Comparison of ENCODE assay signal across 8 cellular contexts in the genomic region with DNA sequence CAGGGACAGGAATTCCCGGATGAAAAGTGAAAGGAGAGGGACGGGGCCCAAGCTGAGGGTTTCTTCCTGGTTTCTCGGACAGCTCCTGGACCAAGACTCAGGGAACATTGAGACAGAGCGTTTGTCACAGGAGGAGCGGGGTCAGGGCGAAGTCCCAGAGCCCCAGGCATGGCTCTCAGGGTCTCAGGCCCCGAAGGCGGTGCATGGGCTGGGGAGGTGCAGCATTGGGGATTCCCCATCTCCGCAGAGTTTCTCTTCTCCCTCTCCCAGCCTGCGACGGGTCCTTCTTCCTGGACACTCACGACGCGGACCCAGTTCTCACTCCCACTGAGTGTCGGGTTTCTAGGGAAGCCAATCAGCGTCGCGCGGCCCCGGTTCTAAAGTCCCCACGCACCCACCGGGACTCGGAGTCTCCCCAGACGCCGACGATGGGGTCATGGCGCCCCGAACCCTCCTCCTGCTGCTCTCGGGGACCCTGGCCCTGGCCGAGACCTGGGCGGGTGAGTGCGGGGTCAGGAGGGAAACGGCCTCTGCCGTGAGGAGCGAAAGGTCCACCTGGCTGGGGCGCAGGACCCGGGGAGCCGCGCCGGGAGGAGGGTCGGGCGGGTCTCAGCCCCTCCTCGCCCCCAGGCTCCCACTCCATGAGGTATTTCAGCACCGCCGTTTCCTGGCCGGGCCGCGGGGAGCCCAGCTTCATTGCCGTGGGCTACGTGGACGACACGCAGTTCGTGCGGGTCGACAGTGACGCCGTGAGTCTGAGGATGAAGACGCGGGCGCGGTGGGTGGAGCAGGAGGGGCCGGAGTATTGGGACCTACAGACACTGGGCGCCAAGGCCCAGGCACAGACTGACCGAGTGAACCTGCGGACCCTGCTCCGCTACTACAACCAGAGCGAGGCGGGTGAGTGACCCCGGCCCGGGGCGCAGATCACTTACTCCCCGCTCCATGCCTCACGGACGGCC. TPM values are rescaled to one million over a fixed set of nuclear protein-coding genes. Genes with fewer than 3 reads are reported as not detected.
DNase-seq lines count a peak whose midpoint lies in the region; ATAC-seq and TF ChIP-seq lines count a peak whose summit lies in the region.

No MANE protein-coding gene starts in this region.

- CTCF ChIA-PET in activated CD4-positive, alpha-beta T cell treated with anti-CD3 and anti-CD28 coated beads for 36 hours (lab: Charles Lee): no interaction called here
- CTCF ChIA-PET in mammary epithelial cell (lab: Charles Lee; ENCODE audit: low non-redundant PET): no interaction called here

- dilution Hi-C loops in mammary epithelial cell (cut with HindIII; ENCODE audit: low sequenced_read_pairs): no loop called here

- no peak for TF ChIP-seq CTCF in mammary epithelial cell (conservative IDR thresholded peaks at IDR 0.05 in 1 of 2, IDR thresholded peaks at IDR 0.05 in 1 of 2; ENCODE audit: extremely low read depth in 1 of 2, insufficient read depth in 1 of 2, low read depth in 1 of 2, low read length in 2 of 2)

- H3K9ac ChIP-seq in mammary epithelial cell (ENCODE audit: insufficient read depth, low read length): no peak overlapping the region

- H3K4me1 Mint-ChIP-seq in activated CD4-positive, alpha-beta T cell treated with anti-CD3 and anti-CD28 coated beads for 36 hours: peaks cover 13% of the 10 kb centered on the region
- H3K4me1 Mint-ChIP-seq in stimulated activated effector memory CD8-positive, alpha-beta T cell treated with anti-CD3 and anti-CD28 coated beads, Interleukin-12 subunit alpha, Interleukin-12 subunit beta, amount 100 ng/mL, for 72 hours: peaks cover 21% of the 10 kb centered on the region

- ATAC-seq in activated CD4-positive, alpha-beta T cell treated with anti-CD3 and anti-CD28 coated beads for 36 hours: peak; percentile 55
- peak; percentile 66 for ATAC-seq in left lobe of liver
- peak; percentile 64 for ATAC-seq in stimulated activated effector memory CD8-positive, alpha-beta T cell treated with anti-CD3 and anti-CD28 coated beads, Interleukin-12 subunit alpha, Interleukin-12 subunit beta, amount 100 ng/mL, for 72 hours
- no peak for ATAC-seq in HG03097 (IDR thresholded peaks at IDR 0.05; ENCODE audit: low FRiP score, unreplicated experiment)
- ATAC-seq in HG02623 (IDR thresholded peaks at IDR 0.05; ENCODE audit: unreplicated experiment): no peak

- peak overlapping the region; percentile 96 for H3K4me2 ChIP-seq in mammary epithelial cell (ENCODE audit: insufficient read depth, low read depth, low read length)

- H3K36me3 Mint-ChIP-seq in activated CD4-positive, alpha-beta T cell treated with anti-CD3 and anti-CD28 coated beads for 36 hours (ENCODE audit: low read depth): peaks cover 18% of the 10 kb centered on the region
- peaks cover 9% of the 10 kb centered on the region for H3K36me3 Mint-ChIP-seq in stimulated activated effector memory CD8-positive, alpha-beta T cell treated with anti-CD3 and anti-CD28 coated beads, Interleukin-12 subunit alpha, Interleukin-12 subunit beta, amount 100 ng/mL, for 72 hours

- DNase-seq in activated CD4-positive, alpha-beta T cell treated with anti-CD3 and anti-CD28 coated beads for 36 hours: peak; percentile 45
- DNase-seq in activated CD4-positive, alpha-beta T cell treated with anti-CD3 and anti-CD28 coated beads for 1 hour: no peak
- no peak for DNase-seq in mammary epithelial cell
- DNase-seq in left lobe of liver (ENCODE audit: low spot score): no peak
- no peak for DNase-seq in stimulated activated effector memory CD8-positive, alpha-beta T cell treated with anti-CD3 and anti-CD28 coated beads, Interleukin-12 subunit alpha, Interleukin-12 subunit beta, amount 100 ng/mL, for 72 hours (ENCODE audit: low spot score in 2 of 2)
- DNase-seq in NOMO-1 treated with dmso at 0.1 percent for 144 hours (lab: John Stamatoyannopoulos, UW; ENCODE audit: unreplicated experiment): no peak

- no peaks in the 10 kb centered on the region for H3K79me2 ChIP-seq in mammary epithelial cell (ENCODE audit: insufficient read depth, low read length)

- H4K20me1 ChIP-seq in mammary epithelial cell (ENCODE audit: insufficient read depth, low read length): peaks cover 2% of the 10 kb centered on the region

- WGBS in mammary epithelial cell (ENCODE audit: low coverage, missing lambda C conversion rate): 19% methylated on average over 31 of the region's 74 CpGs

- H3K4me3 ChIP-seq in mammary epithelial cell (replicated peaks in 1 of 3; ENCODE audit: insufficient read depth in 1 of 3, low read depth in 2 of 3, low read length in 3 of 3): peak overlapping the region; percentile 3 to 40 (median 36)

- peaks cover 7% of the 10 kb centered on the region for H3K27me3 ChIP-seq in mammary epithelial cell (ENCODE audit: insufficient read depth, low read length)

- no peak overlapping the region for H3K27ac ChIP-seq in mammary epithelial cell (ENCODE audit: insufficient read depth, low read depth, low read length)

- no peaks in the 10 kb centered on the region for H3K36me3 ChIP-seq in mammary epithelial cell (ENCODE audit: insufficient read depth, low read length)

- H3K27me3 Mint-ChIP-seq in activated CD4-positive, alpha-beta T cell treated with anti-CD3 and anti-CD28 coated beads for 36 hours: peaks cover 29% of the 10 kb centered on the region

- H3K4me3 Mint-ChIP-seq in activated CD4-positive, alpha-beta T cell treated with anti-CD3 and anti-CD28 coated beads for 36 hours: peak overlapping the region; percentile 53
- peak overlapping the region; percentile 73 for H3K4me3 Mint-ChIP-seq in stimulated activated effector memory CD8-positive, alpha-beta T cell treated with anti-CD3 and anti-CD28 coated beads, Interleukin-12 subunit alpha, Interleukin-12 subunit beta, amount 100 ng/mL, for 72 hours

- no peaks in the 10 kb centered on the region for H3K9me3 Mint-ChIP-seq in activated CD4-positive, alpha-beta T cell treated with anti-CD3 and anti-CD28 coated beads for 36 hours (ENCODE audit: low read depth)
- no peaks in the 10 kb centered on the region for H3K9me3 Mint-ChIP-seq in stimulated activated effector memory CD8-positive, alpha-beta T cell treated with anti-CD3 and anti-CD28 coated beads, Interleukin-12 subunit alpha, Interleukin-12 subunit beta, amount 100 ng/mL, for 72 hours

- in situ Hi-C loops in mammary epithelial cell (cut with MboI; ENCODE audit: low sequenced_read_pairs in 2 of 2): loop anchor here in 1 of 2 donors (5.0 to 25.0 kb wide), 2 partner anchors 159 to 269 kb away; no protein-coding TSS in a partner anchor

- peak overlapping the region; percentile 77 for H2AFZ ChIP-seq in mammary epithelial cell (ENCODE audit: low read depth, low read length)

- no TSS peak for BruUV-seq in mammary epithelial cell (replicated peaks; lab: Mats Ljungman, UMichigan)

- intact Hi-C loops in activated CD4-positive, alpha-beta T cell treated with anti-CD3 and anti-CD28 coated beads for 36 hours (cut with DNase I, micrococcal nuclease): no loop called here
- intact Hi-C loops in mammary epithelial cell (cut with micrococcal nuclease): no loop called here

- peaks cover 17% of the 10 kb centered on the region for H3K4me1 ChIP-seq in mammary epithelial cell (ENCODE audit: insufficient read depth, low read length)

- no peak overlapping the region for H3K27ac Mint-ChIP-seq in activated CD4-positive, alpha-beta T cell treated with anti-CD3 and anti-CD28 coated beads for 36 hours
- H3K27ac Mint-ChIP-seq in stimulated activated effector memory CD8-positive, alpha-beta T cell treated with anti-CD3 and anti-CD28 coated beads, Interleukin-12 subunit alpha, Interleukin-12 subunit beta, amount 100 ng/mL, for 72 hours: peak overlapping the region; percentile 84

- POLR2A ChIA-PET in activated CD4-positive, alpha-beta T cell treated with anti-CD3 and anti-CD28 coated beads for 36 hours (lab: Charles Lee): interaction anchor here (0.6 kb wide), 2 partner anchors 20 to 132 kb away, joined by 3 to 4 read pairs; no protein-coding TSS in a partner anchor

- no peaks in the 10 kb centered on the region for H3K9me3 ChIP-seq in mammary epithelial cell (replicated peaks; ENCODE audit: insufficient read depth, low read length)

RNA-seq across cellular contexts. Expression of a gene that starts 54.6 kb away (rescaled TPM):
- 10 to 100 TPM; 38.2 to 65.0 TPM for total RNA-seq in activated CD4-positive, alpha-beta T cell treated with anti-CD3 and anti-CD28 coated beads for 36 hours
- total RNA-seq in mammary epithelial cell: 10 to 100 TPM; 18.8 to 33.3 TPM
- 32.9 TPM for polyA plus RNA-seq in mammary epithelial cell
- 21.0 TPM for polyA minus RNA-seq in mammary epithelial cell
- total RNA-seq in left lobe of liver: 8.2 TPM

Comparison
In these comparisons a context has a peak if more than half of its experiments do, and no peak if none do; other contexts are left out.
1. ATAC-seq: peak in activated CD4-positive, alpha-beta T cell treated with anti-CD3 and anti-CD28 coated beads for 36 hours (single experiment), left lobe of liver (single experiment) and stimulated activated effector memory CD8-positive, alpha-beta T cell treated with anti-CD3 and anti-CD28 coated beads, Interleukin-12 subunit alpha, Interleukin-12 subunit beta, amount 100 ng/mL, for 72 hours (single experiment); none in HG03097 (single experiment) and HG02623 (single experiment).